ENCODE assay signal across 30 cellular contexts in the genomic region with DNA sequence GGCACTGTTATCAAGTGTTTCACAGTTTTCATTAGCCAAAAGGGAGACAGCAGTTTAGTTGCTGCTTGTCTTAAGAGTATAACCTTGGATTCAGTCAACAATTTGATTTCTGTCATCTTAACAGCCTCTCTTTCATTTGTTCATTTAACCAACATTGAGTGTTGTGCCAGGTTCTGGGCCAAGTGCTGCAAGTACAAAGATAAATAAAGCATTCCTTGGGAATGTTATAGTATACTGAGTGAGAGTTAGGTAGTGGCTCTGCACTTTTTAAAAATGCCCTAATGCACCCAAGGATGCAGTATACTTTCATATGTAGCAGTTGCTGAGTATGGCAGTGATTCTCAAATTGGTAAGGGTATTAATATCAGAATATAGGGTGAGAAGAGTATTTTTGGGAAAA.
"Had no signal": no experiment of that assay in that cellular context is flagged by ENCODE, and none has a peak within 500 bp of the region (broad histone marks: within the 10 kb centered on the region; RNA-seq: fewer than 3 reads in every experiment).

No MANE protein-coding gene starts in this region.

- H3K27me3 Mint-ChIP-seq: activated B cell treated with CpG ODN at 0.5 μM for 24 hours; activated CD8-positive, alpha-beta T cell treated with anti-CD3 and anti-CD28 coated beads for 36 hours; activated naive CD4-positive, alpha-beta T cell treated with anti-CD3 and anti-CD28 coated beads, Interleukin-2, amount 10 ng/mL, durations not matched to agents 7 days and 5 days; activated naive CD8-positive, alpha-beta T cell treated with anti-CD3 and anti-CD28 coated beads, Interleukin-2, amount 10 ng/mL, durations not matched to agents 7 days and 5 days; central memory CD8-positive, alpha-beta T cell; T-helper 17 cell had no signal

- H3K9me3 ChIP-seq: esophagus squamous epithelium, gastroesophageal sphincter had no signal

- H3K9me3 Mint-ChIP-seq: activated B cell treated with CpG ODN at 0.5 μM for 24 hours; activated CD8-positive, alpha-beta T cell treated with anti-CD3 and anti-CD28 coated beads for 36 hours; activated naive CD4-positive, alpha-beta T cell treated with anti-CD3 and anti-CD28 coated beads, Interleukin-2, amount 10 ng/mL, durations not matched to agents 7 days and 5 days; activated naive CD4-positive, alpha-beta T cell treated with anti-CD3 and anti-CD28 coated beads, Interleukin-2, amount 50 U/mL, for 72 hours; activated naive CD8-positive, alpha-beta T cell treated with anti-CD3 and anti-CD28 coated beads, Interleukin-2, amount 10 ng/mL, durations not matched to agents 7 days and 5 days; central memory CD8-positive, alpha-beta T cell; T-helper 2 cell treated with Interferon-gamma antibody and Interleukin-4, amounts not matched to agents 5 μg/mL and 100 μg/mL, for 36 hours had no signal

- H3K27ac ChIP-seq: brain microvascular endothelial cell, coronary artery, epithelial cell of prostate, esophagus squamous epithelium, gastroesophageal sphincter, WERI-Rb-1 had no signal

- DNase-seq: activated B cell treated with CpG ODN at 0.5 μM for 24 hours; activated CD4-positive, alpha-beta T cell treated with anti-CD3 and anti-CD28 coated beads for 48 hours; activated CD4-positive, alpha-beta T cell treated with anti-CD3 and anti-CD28 coated beads, Interleukin-2, amount 50 U/mL, for 1 hour; activated CD4-positive, alpha-beta T cell treated with anti-CD3 and anti-CD28 coated beads, Interleukin-2, amount 50 U/mL, for 48 hours; activated CD8-positive, alpha-beta memory T cell treated with anti-CD3 and anti-CD28 coated beads, Interleukin-2, amount 50 U/mL, for 48 hours; activated CD8-positive, alpha-beta T cell treated with anti-CD3 and anti-CD28 coated beads for 36 hours; activated gamma-delta T cell; activated naive CD4-positive, alpha-beta T cell; activated naive CD4-positive, alpha-beta T cell treated with anti-CD3 and anti-CD28 coated beads, Interleukin-2, amount 10 ng/mL, durations not matched to agents 7 days and 5 days; activated naive CD8-positive, alpha-beta T cell treated with anti-CD3 and anti-CD28 coated beads, Interleukin-2, amount 10 ng/mL, durations not matched to agents 7 days and 5 days; activated T-cell treated with anti-CD3 and anti-CD28 coated beads for 4 hours; activated T-cell treated with anti-CD3 and anti-CD28 coated beads, Interleukin-2, amount 50 U/mL, for 48 hours; anterior cingulate cortex; brain microvascular endothelial cell; dermis blood vessel endothelial cell; effector CD4-positive, alpha-beta T cell; esophagus squamous epithelium; foreskin melanocyte; head of caudate nucleus; T-helper 1 cell; T-helper 17 cell; T1000; WERI-Rb-1 had no signal

- H3K4me3 ChIP-seq: coronary artery, esophagus squamous epithelium, gastroesophageal sphincter had no signal

- H3K27me3 ChIP-seq: brain microvascular endothelial cell, esophagus squamous epithelium, gastroesophageal sphincter had no signal

- ATAC-seq: activated CD4-positive, CD25-positive, alpha-beta regulatory T cell treated with anti-CD3 and anti-CD28 coated beads, Interleukin-2, amount 50 U/mL, for 24 hours; activated CD8-positive, alpha-beta T cell treated with anti-CD3 and anti-CD28 coated beads for 36 hours; activated naive CD4-positive, alpha-beta T cell treated with anti-CD3 and anti-CD28 coated beads, Interleukin-2, amount 50 U/mL, for 72 hours; gastroesophageal sphincter; T-helper 17 cell had no signal

- H3K4me3 Mint-ChIP-seq: activated B cell treated with CpG ODN at 0.5 μM for 24 hours; activated CD8-positive, alpha-beta T cell treated with anti-CD3 and anti-CD28 coated beads for 36 hours; activated naive CD4-positive, alpha-beta T cell treated with anti-CD3 and anti-CD28 coated beads, Interleukin-2, amount 10 ng/mL, durations not matched to agents 7 days and 5 days; activated naive CD8-positive, alpha-beta T cell treated with anti-CD3 and anti-CD28 coated beads, Interleukin-2, amount 10 ng/mL, durations not matched to agents 7 days and 5 days; central memory CD8-positive, alpha-beta T cell; T-helper 17 cell; T-helper 2 cell treated with Interferon-gamma antibody and Interleukin-4, amounts not matched to agents 5 μg/mL and 100 μg/mL, for 36 hours had no signal

- H3K4me1 Mint-ChIP-seq: activated B cell treated with CpG ODN at 0.5 μM for 24 hours had no signal

- H3K4me1 ChIP-seq: esophagus squamous epithelium, gastroesophageal sphincter had no signal

- H3K27ac Mint-ChIP-seq: activated B cell treated with CpG ODN at 0.5 μM for 24 hours; activated CD8-positive, alpha-beta T cell treated with anti-CD3 and anti-CD28 coated beads for 36 hours; activated naive CD4-positive, alpha-beta T cell treated with anti-CD3 and anti-CD28 coated beads, Interleukin-2, amount 10 ng/mL, durations not matched to agents 7 days and 5 days; activated naive CD4-positive, alpha-beta T cell treated with anti-CD3 and anti-CD28 coated beads, Interleukin-2, amount 50 U/mL, for 72 hours; activated naive CD8-positive, alpha-beta T cell treated with anti-CD3 and anti-CD28 coated beads, Interleukin-2, amount 10 ng/mL, durations not matched to agents 7 days and 5 days; T-helper 17 cell; T-helper 2 cell treated with Interferon-gamma antibody and Interleukin-4, amounts not matched to agents 5 μg/mL and 100 μg/mL, for 36 hours had no signal
